Comparison of ENCODE assay signal across 19 cellular contexts in the genomic region with DNA sequence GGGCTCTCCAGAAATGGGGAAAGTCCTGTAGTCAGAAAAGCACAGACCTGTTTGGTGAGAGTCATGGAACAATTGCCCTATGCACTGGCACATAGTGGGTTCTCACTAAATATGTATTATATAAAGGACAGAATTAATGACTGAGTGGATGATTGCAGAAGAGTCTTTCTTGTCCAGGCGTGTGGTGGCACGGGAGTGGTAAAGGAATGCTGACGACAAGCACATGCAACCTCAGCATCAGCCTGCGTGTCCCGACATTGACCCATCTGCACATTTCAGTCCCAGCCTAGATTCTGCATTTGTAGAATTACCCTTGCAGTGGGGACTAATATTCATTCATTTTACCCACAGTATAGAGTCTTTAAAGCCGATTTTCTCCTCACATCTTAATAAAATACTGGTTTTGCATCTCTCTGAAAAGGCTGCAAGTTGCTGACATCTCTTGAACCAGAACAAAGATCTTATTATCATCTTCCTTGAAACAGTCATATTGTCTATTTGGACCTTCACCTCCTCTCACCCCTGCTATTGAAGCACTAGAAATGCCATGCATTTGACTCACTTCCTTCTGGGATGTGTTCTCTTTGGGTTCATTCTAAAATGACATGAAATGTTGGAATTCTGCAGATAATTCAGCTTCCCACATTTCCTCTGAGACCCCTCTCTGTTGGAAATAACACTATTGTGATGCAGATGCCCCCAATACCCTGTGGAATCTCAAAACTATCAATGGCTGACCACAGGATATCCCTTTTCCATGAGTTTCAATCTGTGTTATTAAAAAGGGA.
A peak's percentile ranks its signal among the peaks of the same experiment; 100 is the strongest.
DNase-seq lines count a peak whose midpoint lies in the region; ATAC-seq, FAIRE-seq and TF ChIP-seq lines count a peak whose summit lies in the region.
"Had no signal": no experiment of that assay in that cellular context is flagged by ENCODE, and none has a peak within 500 bp of the region (broad histone marks: within the 10 kb centered on the region; RNA-seq: fewer than 3 reads in every experiment).

No MANE protein-coding gene starts in this region.

- no peak overlapping the region for H3K9ac ChIP-seq in GM23248

- in situ Hi-C loops in GM23248 (cut with MboI), result no loop called here

- 0 out of 2 replicates have a peak overlapping the region, but pooled peaks have one; percentile 23 for H2AFZ ChIP-seq in GM23248

- H3K27me3 Mint-ChIP-seq in WTC11 (ENCODE audit: low read depth), result no peaks in the 10 kb centered on the region
- H3K27me3 Mint-ChIP-seq: activated naive CD8-positive, alpha-beta T cell treated with anti-CD3 and anti-CD28 coated beads, Interleukin-2, amount 10 ng/mL, durations not matched to agents 7 days and 5 days; stimulated activated memory B cell treated with anti-CD40 and anti-IgM and Interleukin-4, amounts not matched to agents 10 μg/mL and 1 μg/mL and 100 μg/mL, for 72 hours had no signal

- H3K27ac ChIP-seq in GM23248, result peak overlapping the region; percentile 34
- H3K27ac ChIP-seq: transverse colon had no signal

- H3K4me3 ChIP-seq in GM23248 (no peak overlapping the region), fibroblast of pulmonary artery (replicated peaks; ENCODE audit: low read depth, low read length) (no peak overlapping the region)
- H3K4me3 ChIP-seq: transverse colon had no signal

- ATAC-seq in WTC11 (peak; percentile 55), HG03108 (IDR thresholded peaks at IDR 0.05; ENCODE audit: unreplicated experiment) (no peak), HG03460 (IDR thresholded peaks at IDR 0.05; ENCODE audit: unreplicated experiment) (no peak)
- ATAC-seq: stimulated activated memory B cell treated with anti-CD40 and anti-IgM and Interleukin-4, amounts not matched to agents 10 μg/mL and 1 μg/mL and 100 μg/mL, for 72 hours had no signal

- peaks cover 22% of the 10 kb centered on the region for H3K4me1 ChIP-seq in GM23248 (ENCODE audit: insufficient read depth)
- H3K4me1 ChIP-seq: transverse colon had no signal

- peaks cover 4% of the 10 kb centered on the region; the same call in 1 of the 2 replicates for H3K9me3 Mint-ChIP-seq in WTC11
- H3K9me3 Mint-ChIP-seq: activated naive CD8-positive, alpha-beta T cell treated with anti-CD3 and anti-CD28 coated beads, Interleukin-2, amount 10 ng/mL, durations not matched to agents 7 days and 5 days; stimulated activated memory B cell treated with anti-CD40 and anti-IgM and Interleukin-4, amounts not matched to agents 10 μg/mL and 1 μg/mL and 100 μg/mL, for 72 hours had no signal

- no peak overlapping the region for H3K4me3 Mint-ChIP-seq in WTC11
- H3K4me3 Mint-ChIP-seq: activated naive CD8-positive, alpha-beta T cell treated with anti-CD3 and anti-CD28 coated beads, Interleukin-2, amount 10 ng/mL, durations not matched to agents 7 days and 5 days; stimulated activated memory B cell treated with anti-CD40 and anti-IgM and Interleukin-4, amounts not matched to agents 10 μg/mL and 1 μg/mL and 100 μg/mL, for 72 hours had no signal

- H3K9me3 ChIP-seq in GM23248 (ENCODE audit: low read depth), result no peaks in the 10 kb centered on the region
- H3K9me3 ChIP-seq: BE2C, transverse colon had no signal

- H4K20me1 ChIP-seq in GM23248 (ENCODE audit: insufficient read depth), result no peaks in the 10 kb centered on the region

- H3K36me3 ChIP-seq in GM23248 (ENCODE audit: low read depth), result no peaks in the 10 kb centered on the region
- H3K36me3 ChIP-seq: BE2C, transverse colon had no signal

- H3K9me2 ChIP-seq in GM23248 (ENCODE audit: insufficient read depth), result no peaks in the 10 kb centered on the region

- POLR2A ChIA-PET in WTC11 (lab: Charles Lee), result no interaction called here

- peak; percentile 50 for DNase-seq in GM23248
- DNase-seq in WTC11 (ENCODE audit: low spot score), result no peak
- DNase-seq in fibroblast of pulmonary artery (ENCODE audit: low read depth), result peak; percentile 53
- peak; percentile 30 for DNase-seq in pons (ENCODE audit: low spot score)
- no peak for DNase-seq in stimulated activated CD4-positive, alpha-beta T cell treated with anti-CD3 and anti-CD28 coated beads, Interleukin-2, amount 100 ng/mL, for 48 hours
- DNase-seq in GM12891 (ENCODE audit: insufficient read length, low spot score), result no peak
- DNase-seq: activated CD4-positive, alpha-beta T cell treated with anti-CD3 and anti-CD28 coated beads for 48 hours; activated naive CD8-positive, alpha-beta T cell treated with anti-CD3 and anti-CD28 coated beads, Interleukin-2, amount 10 ng/mL, durations not matched to agents 7 days and 5 days; activated T-cell treated with anti-CD3 and anti-CD28 coated beads for 4 hours; BE2C; erythroblast; NCI-H1105; NCI-H226; SIG-M5; T1000; transverse colon had no signal

- H3F3A ChIP-seq in GM23248 (ENCODE audit: insufficient read depth), result 0 out of 2 replicates have a peak, but pooled peaks cover 8% of the 10 kb centered on the region

- H3K79me2 ChIP-seq in GM23248 (ENCODE audit: insufficient read depth), result no peaks in the 10 kb centered on the region

- peaks cover 34% of the 10 kb centered on the region for H3K4me1 Mint-ChIP-seq in WTC11
- H3K4me1 Mint-ChIP-seq: activated naive CD8-positive, alpha-beta T cell treated with anti-CD3 and anti-CD28 coated beads, Interleukin-2, amount 10 ng/mL, durations not matched to agents 7 days and 5 days; stimulated activated memory B cell treated with anti-CD40 and anti-IgM and Interleukin-4, amounts not matched to agents 10 μg/mL and 1 μg/mL and 100 μg/mL, for 72 hours had no signal

- FAIRE-seq in GM12891 (lab: Jason Lieb, UNC), result no peak

- TF ChIP-seq CTCF in WTC11 (IDR thresholded peaks at IDR 0.05) (no peak), fibroblast of pulmonary artery (IDR thresholded peaks at IDR 0.05; ENCODE audit: low read length, missing control alignments) (no peak)

- peak overlapping the region; percentile 13 for H3K4me2 ChIP-seq in GM23248 (ENCODE audit: unreplicated experiment)

- no peaks in the 10 kb centered on the region for H3K36me3 Mint-ChIP-seq in WTC11
- H3K36me3 Mint-ChIP-seq: activated naive CD8-positive, alpha-beta T cell treated with anti-CD3 and anti-CD28 coated beads, Interleukin-2, amount 10 ng/mL, durations not matched to agents 7 days and 5 days; stimulated activated memory B cell treated with anti-CD40 and anti-IgM and Interleukin-4, amounts not matched to agents 10 μg/mL and 1 μg/mL and 100 μg/mL, for 72 hours had no signal

- TF ChIP-seq POLR2A in GM12891 (IDR thresholded peaks at IDR 0.05; ENCODE audit: low read depth, low read length), result no peak

- peak overlapping the region; percentile 42; the same call in 1 of the 2 replicates for H3K27ac Mint-ChIP-seq in WTC11
- H3K27ac Mint-ChIP-seq: activated naive CD8-positive, alpha-beta T cell treated with anti-CD3 and anti-CD28 coated beads, Interleukin-2, amount 10 ng/mL, durations not matched to agents 7 days and 5 days; stimulated activated memory B cell treated with anti-CD40 and anti-IgM and Interleukin-4, amounts not matched to agents 10 μg/mL and 1 μg/mL and 100 μg/mL, for 72 hours had no signal

- H3K27me3 ChIP-seq in GM23248 (replicated peaks; ENCODE audit: insufficient read depth), result no peaks in the 10 kb centered on the region
- H3K27me3 ChIP-seq: BE2C, transverse colon had no signal

- WGBS in GM23248 (ENCODE audit: low coverage in 1 of 2, low lambda C conversion rate in 2 of 2, missing lambda C conversion rate in 2 of 2), 2 experiments, result 90 to 91% methylated on average over 6 of the region's 6 CpGs

- CTCF ChIA-PET in WTC11 (lab: Charles Lee), result interaction anchor here (0.6 kb wide), 1 partner anchor 170 kb away, joined by 3 read pairs; no protein-coding TSS in a partner anchor

TF ChIP-seq in WTC11, 78 proteins besides CTCF, POLR2A, EP300 and RAD21:
- TF ChIP-seq TEAD1 (CRISPR knock-in tag; IDR thresholded peaks at IDR 0.05), result peak; percentile 21; the same call in 1 of the 2 replicates
- TF ChIP-seq CREM (CRISPR knock-in tag; IDR thresholded peaks at IDR 0.05), result no peak
TF ChIP-seq in WTC11: peak in this region for 1.

TF ChIP-seq in GM12891, 5 proteins besides CTCF, POLR2A, EP300 and RAD21:
- TF ChIP-seq TAF1 (IDR thresholded peaks at IDR 0.05; ENCODE audit: low read depth, low read length) (no peak), POLR2AphosphoS5 (IDR thresholded peaks at IDR 0.05; ENCODE audit: low read depth, low read length) (no peak), SPI1 (IDR thresholded peaks at IDR 0.05; ENCODE audit: low read depth, low read length) (no peak), POU2F2 (IDR thresholded peaks at IDR 0.05; ENCODE audit: low read depth, low read length) (no peak), PAX5 (IDR thresholded peaks at IDR 0.05; ENCODE audit: insufficient read depth, low read length, severe bottlenecking) (no peak)

Comparison
In these comparisons a context has a peak if more than half of its experiments do, and no peak if none do; other contexts are left out.
1. DNase-seq: peak in GM23248 (single experiment), fibroblast of pulmonary artery (single experiment) and pons (single experiment); none in WTC11 (single experiment), stimulated activated CD4-positive, alpha-beta T cell treated with anti-CD3 and anti-CD28 coated beads, Interleukin-2, amount 100 ng/mL, for 48 hours (0 of 2) and GM12891 (single experiment).